Comparison of ENCODE assay signal across 12 cellular contexts in genomic region chr1:8533124-8533523, GRCh38.
DNase-seq lines count a peak whose midpoint lies in the region; ATAC-seq and TF ChIP-seq lines count a peak whose summit lies in the region.
"Had no signal": no experiment of that assay in that cellular context is flagged by ENCODE, and none has a peak within 500 bp of the region (broad histone marks: within the 10 kb centered on the region; RNA-seq: fewer than 3 reads in every experiment).

No MANE protein-coding gene starts in this region.

- no peak overlapping the region for H3K27ac ChIP-seq in endodermal cell (ENCODE audit: low read depth, low read length)
- H3K27ac ChIP-seq: A549, HL-60 had no signal

- peak; percentile 53 for ATAC-seq in GM21717 (IDR thresholded peaks at IDR 0.05; ENCODE audit: unreplicated experiment)
- ATAC-seq in stimulated activated memory B cell treated with anti-CD40 and anti-IgM and Interleukin-4, amounts not matched to agents 10 μg/mL and 1 μg/mL and 100 μg/mL, for 72 hours, result peak; percentile 76
- ATAC-seq: A549 had no signal

- no peak overlapping the region for H3K9ac ChIP-seq in endodermal cell (ENCODE audit: extremely low read depth, low read length, poor library complexity, severe bottlenecking)

- peak overlapping the region; percentile 85 for H3K27ac Mint-ChIP-seq in activated CD4-positive, alpha-beta T cell treated with anti-CD3 and anti-CD28 coated beads, Interleukin-2, amount 10 ng/mL, durations not matched to agents 7 days and 5 days
- H3K27ac Mint-ChIP-seq in T-helper 1 cell treated with Interleukin-12 subunit alpha and Interleukin-12 subunit beta and Interleukin-4 antibody, amounts not matched to agents 30 μg/mL and 1 μg/mL, for 36 hours, result peak overlapping the region; percentile 77
- peak overlapping the region; percentile 85 for H3K27ac Mint-ChIP-seq in stimulated activated memory B cell treated with anti-CD40 and anti-IgM and Interleukin-4, amounts not matched to agents 10 μg/mL and 1 μg/mL and 100 μg/mL, for 72 hours
- no peak overlapping the region for H3K27ac Mint-ChIP-seq in endodermal cell

- TF ChIP-seq CTCF in endodermal cell (conservative IDR thresholded peaks at IDR 0.05), result no peak

- H3K36me3 Mint-ChIP-seq in activated CD4-positive, alpha-beta T cell treated with anti-CD3 and anti-CD28 coated beads, Interleukin-2, amount 10 ng/mL, durations not matched to agents 7 days and 5 days (ENCODE audit: low read depth), result peaks cover 15% of the 10 kb centered on the region
- H3K36me3 Mint-ChIP-seq in T-helper 1 cell treated with Interleukin-12 subunit alpha and Interleukin-12 subunit beta and Interleukin-4 antibody, amounts not matched to agents 30 μg/mL and 1 μg/mL, for 36 hours (ENCODE audit: low read depth), result peaks cover 11% of the 10 kb centered on the region
- H3K36me3 Mint-ChIP-seq in stimulated activated memory B cell treated with anti-CD40 and anti-IgM and Interleukin-4, amounts not matched to agents 10 μg/mL and 1 μg/mL and 100 μg/mL, for 72 hours, result peaks cover 16% of the 10 kb centered on the region
- peaks cover 44% of the 10 kb centered on the region for H3K36me3 Mint-ChIP-seq in endodermal cell (ENCODE audit: low read depth)

- H3K27me3 ChIP-seq in endodermal cell (ENCODE audit: control insufficient read depth, insufficient read depth, low read length, poor library complexity, severe bottlenecking), result no peaks in the 10 kb centered on the region

- peak overlapping the region; percentile 46 for H3K4me3 Mint-ChIP-seq in activated CD4-positive, alpha-beta T cell treated with anti-CD3 and anti-CD28 coated beads, Interleukin-2, amount 10 ng/mL, durations not matched to agents 7 days and 5 days
- H3K4me3 Mint-ChIP-seq in T-helper 1 cell treated with Interleukin-12 subunit alpha and Interleukin-12 subunit beta and Interleukin-4 antibody, amounts not matched to agents 30 μg/mL and 1 μg/mL, for 36 hours, result peak overlapping the region; percentile 53
- H3K4me3 Mint-ChIP-seq in stimulated activated memory B cell treated with anti-CD40 and anti-IgM and Interleukin-4, amounts not matched to agents 10 μg/mL and 1 μg/mL and 100 μg/mL, for 72 hours, result peak overlapping the region; percentile 42
- H3K4me3 Mint-ChIP-seq in endodermal cell, result no peak overlapping the region

- CTCF ChIA-PET in activated CD4-positive, alpha-beta T cell treated with anti-CD3 and anti-CD28 coated beads, Interleukin-2, amount 10 ng/mL, durations not matched to agents 7 days and 5 days (lab: Charles Lee), result interaction anchor here (0.6 kb wide), 1 partner anchor 95 kb away, joined by 3 read pairs; no protein-coding TSS in a partner anchor

- POLR2A ChIA-PET in activated CD4-positive, alpha-beta T cell treated with anti-CD3 and anti-CD28 coated beads, Interleukin-2, amount 10 ng/mL, durations not matched to agents 7 days and 5 days (lab: Charles Lee), result no interaction called here

- peaks cover 33% of the 10 kb centered on the region for H3K4me1 Mint-ChIP-seq in activated CD4-positive, alpha-beta T cell treated with anti-CD3 and anti-CD28 coated beads, Interleukin-2, amount 10 ng/mL, durations not matched to agents 7 days and 5 days
- H3K4me1 Mint-ChIP-seq in T-helper 1 cell treated with Interleukin-12 subunit alpha and Interleukin-12 subunit beta and Interleukin-4 antibody, amounts not matched to agents 30 μg/mL and 1 μg/mL, for 36 hours (ENCODE audit: low read depth), result peaks cover 26% of the 10 kb centered on the region
- H3K4me1 Mint-ChIP-seq in stimulated activated memory B cell treated with anti-CD40 and anti-IgM and Interleukin-4, amounts not matched to agents 10 μg/mL and 1 μg/mL and 100 μg/mL, for 72 hours, result peaks cover 44% of the 10 kb centered on the region
- no peaks in the 10 kb centered on the region for H3K4me1 Mint-ChIP-seq in endodermal cell

- peak; percentile 12 for DNase-seq in activated CD4-positive, alpha-beta T cell treated with anti-CD3 and anti-CD28 coated beads, Interleukin-2, amount 10 ng/mL, durations not matched to agents 7 days and 5 days
- DNase-seq in activated CD4-positive, alpha-beta T cell treated with anti-CD3 and anti-CD28 coated beads, Interleukin-2, amount 50 U/mL, for 48 hours, result no peak
- DNase-seq in C1 segment of cervical spinal cord (lab: John Stamatoyannopoulos, UW), result no peak
- DNase-seq in endodermal cell, result no peak
- DNase-seq in LoVo (ENCODE audit: low spot score), result no peak
- DNase-seq: hippocampal formation had no signal

- no peaks in the 10 kb centered on the region for H3K4me1 ChIP-seq in endodermal cell (ENCODE audit: control insufficient read depth, insufficient read depth, low read length)
- H3K4me1 ChIP-seq: A549 had no signal

- peaks cover 45% of the 10 kb centered on the region for H3K36me3 ChIP-seq in endodermal cell (ENCODE audit: control insufficient read depth, insufficient read depth, low read length)

- H3K27me3 Mint-ChIP-seq in activated CD4-positive, alpha-beta T cell treated with anti-CD3 and anti-CD28 coated beads, Interleukin-2, amount 10 ng/mL, durations not matched to agents 7 days and 5 days, result no peaks in the 10 kb centered on the region
- no peaks in the 10 kb centered on the region for H3K27me3 Mint-ChIP-seq in T-helper 1 cell treated with Interleukin-12 subunit alpha and Interleukin-12 subunit beta and Interleukin-4 antibody, amounts not matched to agents 30 μg/mL and 1 μg/mL, for 36 hours (ENCODE audit: low read depth)
- H3K27me3 Mint-ChIP-seq in stimulated activated memory B cell treated with anti-CD40 and anti-IgM and Interleukin-4, amounts not matched to agents 10 μg/mL and 1 μg/mL and 100 μg/mL, for 72 hours, result no peaks in the 10 kb centered on the region
- no peaks in the 10 kb centered on the region for H3K27me3 Mint-ChIP-seq in endodermal cell (ENCODE audit: insufficient read depth)

- 94 to 100% methylated on average over 2 to 4 of the region's 4 CpGs for WGBS in endodermal cell (ENCODE audit: insufficient coverage in 1 of 2, insufficient read length in 1 of 2), 2 experiments

- H3K9me3 ChIP-seq in endodermal cell (ENCODE audit: control insufficient read depth, low read length), result no peaks in the 10 kb centered on the region
- H3K9me3 ChIP-seq: A549 had no signal

- no peaks in the 10 kb centered on the region for H3K9me3 Mint-ChIP-seq in activated CD4-positive, alpha-beta T cell treated with anti-CD3 and anti-CD28 coated beads, Interleukin-2, amount 10 ng/mL, durations not matched to agents 7 days and 5 days
- no peaks in the 10 kb centered on the region for H3K9me3 Mint-ChIP-seq in T-helper 1 cell treated with Interleukin-12 subunit alpha and Interleukin-12 subunit beta and Interleukin-4 antibody, amounts not matched to agents 30 μg/mL and 1 μg/mL, for 36 hours
- H3K9me3 Mint-ChIP-seq in stimulated activated memory B cell treated with anti-CD40 and anti-IgM and Interleukin-4, amounts not matched to agents 10 μg/mL and 1 μg/mL and 100 μg/mL, for 72 hours, result peaks cover 3% of the 10 kb centered on the region
- H3K9me3 Mint-ChIP-seq in endodermal cell, result no peaks in the 10 kb centered on the region

- no peak overlapping the region for H3K4me3 ChIP-seq in endodermal cell (ENCODE audit: low read length)
- H3K4me3 ChIP-seq: A549, skin epidermis had no signal
